In the genomic region with DNA sequence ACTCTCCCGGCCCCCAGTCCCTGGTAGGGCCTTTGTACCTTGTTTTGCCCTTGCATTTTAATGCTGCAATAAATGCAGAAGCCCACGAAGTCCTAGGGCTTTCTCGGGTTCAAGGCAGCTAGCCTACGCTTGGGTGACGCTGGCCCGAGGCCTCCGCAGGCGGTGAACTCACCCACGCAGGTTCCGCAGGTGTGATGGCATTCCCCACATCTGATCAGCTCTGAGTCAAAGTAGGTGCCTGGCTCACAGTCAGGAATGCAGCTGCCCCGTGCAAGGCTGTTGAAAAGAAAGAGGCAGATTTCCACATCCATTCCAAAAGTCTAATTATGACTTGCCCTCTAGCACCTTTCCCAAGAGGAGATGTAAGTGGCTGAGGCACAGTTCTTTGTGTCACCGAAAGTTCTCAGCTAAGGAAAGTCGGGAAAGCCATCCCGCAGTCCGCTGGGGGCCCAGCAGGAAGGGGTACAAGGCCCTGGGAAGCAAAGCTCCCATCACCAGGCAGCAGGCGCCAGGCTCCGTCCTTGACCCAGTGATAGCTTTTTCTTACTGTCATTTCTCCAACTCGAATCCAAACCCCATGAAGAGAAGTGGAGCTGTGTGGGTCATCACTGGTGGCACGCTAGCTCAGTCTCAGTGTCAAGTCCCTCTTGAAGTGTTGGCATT, we compare ENCODE assay signal across 20 cellular contexts. TPM values are rescaled to one million over a fixed set of nuclear protein-coding genes. Genes with fewer than 3 reads are reported as not detected.
DNase-seq lines count a peak whose midpoint lies in the region; ATAC-seq, FAIRE-seq and TF ChIP-seq lines count a peak whose summit lies in the region.
"Had no signal": no experiment of that assay in that cellular context is flagged by ENCODE, and none has a peak within 500 bp of the region (broad histone marks: within the 10 kb centered on the region; RNA-seq: fewer than 3 reads in every experiment).

No MANE protein-coding gene starts in this region.

- no peak overlapping the region for H3K4ac ChIP-seq in trophoblast cell (ENCODE audit: low read depth, low read length)

- H3K9me3 Mint-ChIP-seq in progenitor cell of endocrine pancreas (ENCODE audit: low read depth) (no peaks in the 10 kb centered on the region), Calu3 (ENCODE audit: low read depth, unreplicated experiment) (no peaks in the 10 kb centered on the region)

- H2BK5ac ChIP-seq in trophoblast cell (ENCODE audit: low read depth, low read length, poor library complexity): no peak overlapping the region

- H3K4me3 Mint-ChIP-seq in progenitor cell of endocrine pancreas (ENCODE audit: low read depth): no peak overlapping the region
- no peak overlapping the region for H3K4me3 Mint-ChIP-seq in Calu3 (ENCODE audit: low read depth, unreplicated experiment)
- H3K4me3 Mint-ChIP-seq: CD4-positive, alpha-beta T cell had no signal

- H2AK5ac ChIP-seq in trophoblast cell (ENCODE audit: low read length): no peak overlapping the region

- no peak for FAIRE-seq in bronchial epithelial cell (lab: Jason Lieb, UNC)
- FAIRE-seq: A204.1, GM12878, K562 had no signal

- H3K9ac ChIP-seq in trophoblast cell (ENCODE audit: low read length): no peak overlapping the region

- no peaks in the 10 kb centered on the region for H3K79me2 ChIP-seq in trophoblast cell (ENCODE audit: control insufficient read depth, insufficient read depth, low read length, poor library complexity)

- H3K79me1 ChIP-seq in trophoblast cell (ENCODE audit: low read length): no peaks in the 10 kb centered on the region

- H3K4me3 ChIP-seq in bronchial epithelial cell (ENCODE audit: low read depth, low read length): no peak overlapping the region
- H3K4me3 ChIP-seq in trophoblast cell (ENCODE audit: low read depth, low read length): no peak overlapping the region
- H3K4me3 ChIP-seq: GM12878, K562, SJCRH30 had no signal

- CTCF ChIA-PET in Calu3 (lab: Charles Lee): no interaction called here

- H3K14ac ChIP-seq in trophoblast cell (ENCODE audit: low read length): no peak overlapping the region

- H3K23ac ChIP-seq in trophoblast cell (ENCODE audit: low read length): no peak overlapping the region

- BruUV-seq in Calu3 (replicated peaks; lab: Mats Ljungman, UMichigan): no TSS peak

- peak; percentile 38 for DNase-seq in HPDE6-E6E7 (ENCODE audit: extremely low spot score)
- DNase-seq in bronchial epithelial cell (ENCODE audit: low read depth): peak; percentile 73
- DNase-seq in head of caudate nucleus: peak in 41 of 42 donors; percentile 18 to 86 (median 68)
- peak; percentile 90 to 95 for DNase-seq in trophoblast cell
- no peak for DNase-seq in NCI-H526 (lab: John Stamatoyannopoulos, UW)
- DNase-seq in progenitor cell of endocrine pancreas (ENCODE audit: low spot score, unreplicated experiment): no peak
- no peak for DNase-seq in Calu3
- DNase-seq: BE2C; Caco-2; CD4-positive, alpha-beta T cell; DMS153; GOT3; NCI-H1105 treated with DMSO at 0.1 percent for 48 hours; NCI-H1694 treated with DMSO at 0.1 percent for 48 hours; NCI-H510A treated with DMSO at 0.1 percent for 48 hours had no signal

- H3K36me3 ChIP-seq in bronchial epithelial cell (ENCODE audit: control insufficient read depth, insufficient read depth, low read length): no peaks in the 10 kb centered on the region
- no peaks in the 10 kb centered on the region for H3K36me3 ChIP-seq in trophoblast cell (ENCODE audit: control insufficient read depth in 1 of 2, insufficient read depth in 2 of 2, low read length in 2 of 2)
- H3K36me3 ChIP-seq: BE2C, SJCRH30 had no signal

- no peak overlapping the region for H3K18ac ChIP-seq in trophoblast cell (ENCODE audit: low read length)

- no peak overlapping the region for H2BK12ac ChIP-seq in trophoblast cell (ENCODE audit: low read length)

- H3K27me3 Mint-ChIP-seq in progenitor cell of endocrine pancreas (peaks cover 23% of the 10 kb centered on the region), Calu3 (ENCODE audit: unreplicated experiment) (peaks cover 44% of the 10 kb centered on the region)

- H3K27ac Mint-ChIP-seq in progenitor cell of endocrine pancreas: no peak overlapping the region
- H3K27ac Mint-ChIP-seq in Calu3 (ENCODE audit: unreplicated experiment): no peak overlapping the region
- H3K27ac Mint-ChIP-seq: CD4-positive, alpha-beta T cell had no signal

- H3K36me3 Mint-ChIP-seq in progenitor cell of endocrine pancreas (ENCODE audit: insufficient read depth) (no peaks in the 10 kb centered on the region), Calu3 (ENCODE audit: insufficient read depth, unreplicated experiment) (no peaks in the 10 kb centered on the region)

- no peak overlapping the region for H2AFZ ChIP-seq in trophoblast cell (ENCODE audit: insufficient read depth, low read length, poor library complexity)

- ATAC-seq in GM19463 (IDR thresholded peaks at IDR 0.05; ENCODE audit: unreplicated experiment): no peak
- ATAC-seq: GM12878, K562 had no signal

- no peak for TF ChIP-seq CTCF in bronchial epithelial cell (IDR thresholded peaks at IDR 0.05; ENCODE audit: insufficient read depth, low read length, severe bottlenecking)
- no peak for TF ChIP-seq CTCF in progenitor cell of endocrine pancreas (IDR thresholded peaks at IDR 0.05; ENCODE audit: unreplicated experiment)
- no peak for TF ChIP-seq CTCF in Calu3 (IDR thresholded peaks at IDR 0.05; ENCODE audit: unreplicated experiment)

- no peak overlapping the region for H3K4me2 ChIP-seq in trophoblast cell (ENCODE audit: low read length)

- no peak overlapping the region for H4K91ac ChIP-seq in trophoblast cell (ENCODE audit: low read depth, low read length)

- WGBS in trophoblast cell (ENCODE audit: extremely low coverage, insufficient coverage, insufficient read length): no CpG with 5 or more reads among the region's 19 CpGs

- no peaks in the 10 kb centered on the region for H3K4me1 Mint-ChIP-seq in progenitor cell of endocrine pancreas (ENCODE audit: low read depth)
- H3K4me1 Mint-ChIP-seq in Calu3 (ENCODE audit: low read depth, unreplicated experiment): no peaks in the 10 kb centered on the region

- H3K4me1 ChIP-seq in trophoblast cell (ENCODE audit: control insufficient read depth in 1 of 2, insufficient read depth in 2 of 2, low read length in 2 of 2): no peaks in the 10 kb centered on the region
- H3K4me1 ChIP-seq: BE2C, Caco-2, SJCRH30 had no signal

- no peak overlapping the region for H4K12ac ChIP-seq in trophoblast cell (ENCODE audit: low read depth, low read length)

- intact Hi-C loops in head of caudate nucleus (cut with DNase I): no loop called here
- intact Hi-C loops in Calu3 (cut with micrococcal nuclease; ENCODE audit: unreplicated experiment): no loop called here

- no peaks in the 10 kb centered on the region for H3K9me3 ChIP-seq in trophoblast cell (ENCODE audit: insufficient read depth, low read depth, low read length)
- H3K9me3 ChIP-seq: BE2C, Caco-2, SJCRH30 had no signal

- H3K27ac ChIP-seq in trophoblast cell (ENCODE audit: low read depth, low read length): no peak overlapping the region
- H3K27ac ChIP-seq: SJCRH30 had no signal

- H3K27me3 ChIP-seq in bronchial epithelial cell (ENCODE audit: control insufficient read depth, insufficient read depth, low read length) (peaks cover 5% of the 10 kb centered on the region), trophoblast cell (ENCODE audit: insufficient read depth, low read length) (no peaks in the 10 kb centered on the region)
- H3K27me3 ChIP-seq: BE2C had no signal

- H2BK120ac ChIP-seq in trophoblast cell (ENCODE audit: insufficient read depth, low read length, poor library complexity): no peak overlapping the region

- H4K8ac ChIP-seq in trophoblast cell (ENCODE audit: low read depth, low read length): no peak overlapping the region

RNA-seq across cellular contexts. Expression of a gene that starts 23.2 kb away (rescaled TPM):
- total RNA-seq in bronchial epithelial cell (21.6 and 22.7 TPM in 2 replicates), progenitor cell of endocrine pancreas (70.6 and 78.6 TPM in 2 replicates), Calu3 (2022) (123 and 140 TPM in 2 replicates)
- 103 and 104 TPM in 2 replicates for polyA plus RNA-seq in trophoblast cell (2013)

RNA-seq across cellular contexts. Expression of a gene that starts 41.0 kb away (rescaled TPM):
- total RNA-seq in bronchial epithelial cell (143 and 162 TPM in 2 replicates), progenitor cell of endocrine pancreas (44.7 and 51.9 TPM in 2 replicates), Calu3 (2022) (83.3 and 85.0 TPM in 2 replicates)
- polyA plus RNA-seq in trophoblast cell (2013): 105 and 111 TPM in 2 replicates

Comparison
In these comparisons a context has a peak if more than half of its experiments do, and no peak if none do; other contexts are left out.
1. DNase-seq: peak in HPDE6-E6E7 (single experiment), bronchial epithelial cell (single experiment), head of caudate nucleus (41 of 42) and trophoblast cell (2 of 2); none in NCI-H526 (0 of 2), progenitor cell of endocrine pancreas (single experiment) and Calu3 (single experiment).